Comparison of ENCODE assay signal across 1 cellular context in the genomic region with DNA sequence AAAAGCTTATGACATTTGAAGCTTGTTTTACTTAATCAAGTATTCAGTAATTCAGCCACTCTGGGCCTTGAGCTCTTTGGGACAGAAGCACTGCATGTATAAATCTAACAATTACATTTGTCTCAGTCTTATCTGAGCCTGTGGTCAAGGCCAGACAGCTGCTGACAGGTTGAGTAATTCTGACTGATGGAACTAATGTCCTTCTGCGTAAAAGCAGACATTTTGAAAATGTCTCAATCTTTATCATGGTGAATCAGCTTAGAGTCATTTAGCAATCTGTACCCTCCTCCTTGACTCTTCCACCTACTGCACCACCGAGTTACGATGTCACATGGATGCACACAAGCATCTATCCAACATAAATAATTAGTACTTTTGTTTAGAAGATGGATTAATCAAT.
TF ChIP-seq lines count a peak whose summit lies in the region.

No MANE protein-coding gene starts in this region.

TF ChIP-seq in K562, 482 proteins besides CTCF, POLR2A, EP300 and RAD21 (continued from another document and continues in another):
- TF ChIP-seq, protein P1, sequence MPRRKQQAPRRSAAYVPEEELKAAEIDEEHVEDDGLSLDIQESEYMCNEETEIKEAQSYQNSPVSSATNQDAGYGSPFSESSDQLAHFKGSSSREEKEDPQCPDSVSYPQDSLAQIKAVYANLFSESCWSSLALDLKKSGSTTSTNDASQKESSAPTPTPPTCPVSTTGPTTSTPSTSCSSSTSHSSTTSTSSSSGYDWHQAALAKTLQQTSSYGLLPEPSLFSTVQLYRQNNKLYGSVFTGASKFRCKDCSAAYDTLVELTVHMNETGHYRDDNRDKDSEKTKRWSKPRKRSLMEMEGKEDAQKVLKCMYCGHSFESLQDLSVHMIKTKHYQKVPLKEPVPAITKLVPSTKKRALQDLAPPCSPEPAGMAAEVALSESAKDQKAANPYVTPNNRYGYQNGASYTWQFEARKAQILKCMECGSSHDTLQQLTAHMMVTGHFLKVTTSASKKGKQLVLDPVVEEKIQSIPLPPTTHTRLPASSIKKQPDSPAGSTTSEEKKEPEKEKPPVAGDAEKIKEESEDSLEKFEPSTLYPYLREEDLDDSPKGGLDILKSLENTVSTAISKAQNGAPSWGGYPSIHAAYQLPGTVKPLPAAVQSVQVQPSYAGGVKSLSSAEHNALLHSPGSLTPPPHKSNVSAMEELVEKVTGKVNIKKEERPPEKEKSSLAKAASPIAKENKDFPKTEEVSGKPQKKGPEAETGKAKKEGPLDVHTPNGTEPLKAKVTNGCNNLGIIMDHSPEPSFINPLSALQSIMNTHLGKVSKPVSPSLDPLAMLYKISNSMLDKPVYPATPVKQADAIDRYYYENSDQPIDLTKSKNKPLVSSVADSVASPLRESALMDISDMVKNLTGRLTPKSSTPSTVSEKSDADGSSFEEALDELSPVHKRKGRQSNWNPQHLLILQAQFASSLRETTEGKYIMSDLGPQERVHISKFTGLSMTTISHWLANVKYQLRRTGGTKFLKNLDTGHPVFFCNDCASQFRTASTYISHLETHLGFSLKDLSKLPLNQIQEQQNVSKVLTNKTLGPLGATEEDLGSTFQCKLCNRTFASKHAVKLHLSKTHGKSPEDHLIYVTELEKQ (CRISPR knock-in tag; IDR thresholded peaks at IDR 0.05), result peak; percentile 96
- TF ChIP-seq, protein P2, sequence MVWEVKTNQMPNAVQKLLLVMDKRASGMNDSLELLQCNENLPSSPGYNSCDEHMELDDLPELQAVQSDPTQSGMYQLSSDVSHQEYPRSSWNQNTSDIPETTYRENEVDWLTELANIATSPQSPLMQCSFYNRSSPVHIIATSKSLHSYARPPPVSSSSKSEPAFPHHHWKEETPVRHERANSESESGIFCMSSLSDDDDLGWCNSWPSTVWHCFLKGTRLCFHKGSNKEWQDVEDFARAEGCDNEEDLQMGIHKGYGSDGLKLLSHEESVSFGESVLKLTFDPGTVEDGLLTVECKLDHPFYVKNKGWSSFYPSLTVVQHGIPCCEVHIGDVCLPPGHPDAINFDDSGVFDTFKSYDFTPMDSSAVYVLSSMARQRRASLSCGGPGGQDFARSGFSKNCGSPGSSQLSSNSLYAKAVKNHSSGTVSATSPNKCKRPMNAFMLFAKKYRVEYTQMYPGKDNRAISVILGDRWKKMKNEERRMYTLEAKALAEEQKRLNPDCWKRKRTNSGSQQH (CRISPR knock-in tag; IDR thresholded peaks at IDR 0.05), result peak; percentile 93
- TF ChIP-seq, protein P3, sequence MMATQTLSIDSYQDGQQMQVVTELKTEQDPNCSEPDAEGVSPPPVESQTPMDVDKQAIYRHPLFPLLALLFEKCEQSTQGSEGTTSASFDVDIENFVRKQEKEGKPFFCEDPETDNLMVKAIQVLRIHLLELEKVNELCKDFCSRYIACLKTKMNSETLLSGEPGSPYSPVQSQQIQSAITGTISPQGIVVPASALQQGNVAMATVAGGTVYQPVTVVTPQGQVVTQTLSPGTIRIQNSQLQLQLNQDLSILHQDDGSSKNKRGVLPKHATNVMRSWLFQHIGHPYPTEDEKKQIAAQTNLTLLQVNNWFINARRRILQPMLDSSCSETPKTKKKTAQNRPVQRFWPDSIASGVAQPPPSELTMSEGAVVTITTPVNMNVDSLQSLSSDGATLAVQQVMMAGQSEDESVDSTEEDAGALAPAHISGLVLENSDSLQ (IDR thresholded peaks at IDR 0.05), result peak; percentile 96
- TF ChIP-seq RCOR1 (IDR thresholded peaks at IDR 0.05; ENCODE audit: borderline replicate concordance in 1 of 2, low read depth in 2 of 2, low read length in 2 of 2) (peak; percentile 97 to 100), TCF3 (CRISPR knock-in tag; IDR thresholded peaks at IDR 0.05) (peak; percentile 96), HDAC8 (tag; IDR thresholded peaks at IDR 0.05) (no peak), FOXJ2 (tag; IDR thresholded peaks at IDR 0.05) (peak; percentile 94), PYGO2 (tag; IDR thresholded peaks at IDR 0.05) (peak; percentile 98), POLR2AphosphoS5 (IDR thresholded peaks at IDR 0.05; ENCODE audit: control insufficient read depth, insufficient read depth, low read depth, low read length) (peak; percentile 97), GATAD2B (IDR thresholded peaks at IDR 0.05; ENCODE audit: borderline replicate concordance) (peak; percentile 84), KLF6 (CRISPR knock-in tag; IDR thresholded peaks at IDR 0.05; ENCODE audit: borderline replicate concordance) (peak; percentile 66; the same call in 1 of the 2 replicates), RUNX1 (IDR thresholded peaks at IDR 0.05; ENCODE audit: low read depth) (peak; percentile 99), THRAP3 (IDR thresholded peaks at IDR 0.05; ENCODE audit: borderline replicate concordance) (no peak), STAT5A (IDR thresholded peaks at IDR 0.05; ENCODE audit: borderline replicate concordance, low read length) (peak; percentile 97), MTF1 (CRISPR knock-in tag; IDR thresholded peaks at IDR 0.05; ENCODE audit: borderline replicate concordance) (no peak), E2F3 (CRISPR knock-in tag; IDR thresholded peaks at IDR 0.05) (0 out of 2 replicates have a peak, but pooled peaks have one; percentile 39), CXXC5 (CRISPR knock-in tag; IDR thresholded peaks at IDR 0.05) (peak; percentile 96), BMI1 (IDR thresholded peaks at IDR 0.05; ENCODE audit: low read length) (no peak), DPF2 (IDR thresholded peaks at IDR 0.05) (peak; percentile 99), PTRF (tag; IDR thresholded peaks at IDR 0.05) (no peak), RBFOX2 (IDR thresholded peaks at IDR 0.05; ENCODE audit: low read depth, low read length) (no peak)
- TF ChIP-seq, protein P4, sequence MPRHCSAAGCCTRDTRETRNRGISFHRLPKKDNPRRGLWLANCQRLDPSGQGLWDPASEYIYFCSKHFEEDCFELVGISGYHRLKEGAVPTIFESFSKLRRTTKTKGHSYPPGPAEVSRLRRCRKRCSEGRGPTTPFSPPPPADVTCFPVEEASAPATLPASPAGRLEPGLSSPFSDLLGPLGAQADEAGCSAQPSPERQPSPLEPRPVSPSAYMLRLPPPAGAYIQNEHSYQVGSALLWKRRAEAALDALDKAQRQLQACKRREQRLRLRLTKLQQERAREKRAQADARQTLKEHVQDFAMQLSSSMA (CRISPR knock-in tag; IDR thresholded peaks at IDR 0.05), result no peak
- TF ChIP-seq, protein P5, sequence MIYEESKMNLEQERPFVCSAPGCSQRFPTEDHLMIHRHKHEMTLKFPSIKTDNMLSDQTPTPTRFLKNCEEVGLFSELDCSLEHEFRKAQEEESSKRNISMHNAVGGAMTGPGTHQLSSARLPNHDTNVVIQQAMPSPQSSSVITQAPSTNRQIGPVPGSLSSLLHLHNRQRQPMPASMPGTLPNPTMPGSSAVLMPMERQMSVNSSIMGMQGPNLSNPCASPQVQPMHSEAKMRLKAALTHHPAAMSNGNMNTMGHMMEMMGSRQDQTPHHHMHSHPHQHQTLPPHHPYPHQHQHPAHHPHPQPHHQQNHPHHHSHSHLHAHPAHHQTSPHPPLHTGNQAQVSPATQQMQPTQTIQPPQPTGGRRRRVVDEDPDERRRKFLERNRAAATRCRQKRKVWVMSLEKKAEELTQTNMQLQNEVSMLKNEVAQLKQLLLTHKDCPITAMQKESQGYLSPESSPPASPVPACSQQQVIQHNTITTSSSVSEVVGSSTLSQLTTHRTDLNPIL (CRISPR knock-in tag; IDR thresholded peaks at IDR 0.05), result 0 out of 2 replicates have a peak, but pooled peaks have one; percentile 68
- TF ChIP-seq, protein P6, sequence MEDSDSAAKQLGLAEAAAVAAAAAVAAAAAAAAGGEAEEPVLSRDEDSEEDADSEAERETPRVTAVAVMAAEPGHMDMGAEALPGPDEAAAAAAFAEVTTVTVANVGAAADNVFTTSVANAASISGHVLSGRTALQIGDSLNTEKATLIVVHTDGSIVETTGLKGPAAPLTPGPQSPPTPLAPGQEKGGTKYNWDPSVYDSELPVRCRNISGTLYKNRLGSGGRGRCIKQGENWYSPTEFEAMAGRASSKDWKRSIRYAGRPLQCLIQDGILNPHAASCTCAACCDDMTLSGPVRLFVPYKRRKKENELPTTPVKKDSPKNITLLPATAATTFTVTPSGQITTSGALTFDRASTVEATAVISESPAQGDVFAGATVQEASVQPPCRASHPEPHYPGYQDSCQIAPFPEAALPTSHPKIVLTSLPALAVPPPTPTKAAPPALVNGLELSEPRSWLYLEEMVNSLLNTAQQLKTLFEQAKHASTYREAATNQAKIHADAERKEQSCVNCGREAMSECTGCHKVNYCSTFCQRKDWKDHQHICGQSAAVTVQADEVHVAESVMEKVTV (CRISPR knock-in tag; IDR thresholded peaks at IDR 0.05), result peak; percentile 38; the same call in 1 of the 2 replicates
- TF ChIP-seq, protein P7, sequence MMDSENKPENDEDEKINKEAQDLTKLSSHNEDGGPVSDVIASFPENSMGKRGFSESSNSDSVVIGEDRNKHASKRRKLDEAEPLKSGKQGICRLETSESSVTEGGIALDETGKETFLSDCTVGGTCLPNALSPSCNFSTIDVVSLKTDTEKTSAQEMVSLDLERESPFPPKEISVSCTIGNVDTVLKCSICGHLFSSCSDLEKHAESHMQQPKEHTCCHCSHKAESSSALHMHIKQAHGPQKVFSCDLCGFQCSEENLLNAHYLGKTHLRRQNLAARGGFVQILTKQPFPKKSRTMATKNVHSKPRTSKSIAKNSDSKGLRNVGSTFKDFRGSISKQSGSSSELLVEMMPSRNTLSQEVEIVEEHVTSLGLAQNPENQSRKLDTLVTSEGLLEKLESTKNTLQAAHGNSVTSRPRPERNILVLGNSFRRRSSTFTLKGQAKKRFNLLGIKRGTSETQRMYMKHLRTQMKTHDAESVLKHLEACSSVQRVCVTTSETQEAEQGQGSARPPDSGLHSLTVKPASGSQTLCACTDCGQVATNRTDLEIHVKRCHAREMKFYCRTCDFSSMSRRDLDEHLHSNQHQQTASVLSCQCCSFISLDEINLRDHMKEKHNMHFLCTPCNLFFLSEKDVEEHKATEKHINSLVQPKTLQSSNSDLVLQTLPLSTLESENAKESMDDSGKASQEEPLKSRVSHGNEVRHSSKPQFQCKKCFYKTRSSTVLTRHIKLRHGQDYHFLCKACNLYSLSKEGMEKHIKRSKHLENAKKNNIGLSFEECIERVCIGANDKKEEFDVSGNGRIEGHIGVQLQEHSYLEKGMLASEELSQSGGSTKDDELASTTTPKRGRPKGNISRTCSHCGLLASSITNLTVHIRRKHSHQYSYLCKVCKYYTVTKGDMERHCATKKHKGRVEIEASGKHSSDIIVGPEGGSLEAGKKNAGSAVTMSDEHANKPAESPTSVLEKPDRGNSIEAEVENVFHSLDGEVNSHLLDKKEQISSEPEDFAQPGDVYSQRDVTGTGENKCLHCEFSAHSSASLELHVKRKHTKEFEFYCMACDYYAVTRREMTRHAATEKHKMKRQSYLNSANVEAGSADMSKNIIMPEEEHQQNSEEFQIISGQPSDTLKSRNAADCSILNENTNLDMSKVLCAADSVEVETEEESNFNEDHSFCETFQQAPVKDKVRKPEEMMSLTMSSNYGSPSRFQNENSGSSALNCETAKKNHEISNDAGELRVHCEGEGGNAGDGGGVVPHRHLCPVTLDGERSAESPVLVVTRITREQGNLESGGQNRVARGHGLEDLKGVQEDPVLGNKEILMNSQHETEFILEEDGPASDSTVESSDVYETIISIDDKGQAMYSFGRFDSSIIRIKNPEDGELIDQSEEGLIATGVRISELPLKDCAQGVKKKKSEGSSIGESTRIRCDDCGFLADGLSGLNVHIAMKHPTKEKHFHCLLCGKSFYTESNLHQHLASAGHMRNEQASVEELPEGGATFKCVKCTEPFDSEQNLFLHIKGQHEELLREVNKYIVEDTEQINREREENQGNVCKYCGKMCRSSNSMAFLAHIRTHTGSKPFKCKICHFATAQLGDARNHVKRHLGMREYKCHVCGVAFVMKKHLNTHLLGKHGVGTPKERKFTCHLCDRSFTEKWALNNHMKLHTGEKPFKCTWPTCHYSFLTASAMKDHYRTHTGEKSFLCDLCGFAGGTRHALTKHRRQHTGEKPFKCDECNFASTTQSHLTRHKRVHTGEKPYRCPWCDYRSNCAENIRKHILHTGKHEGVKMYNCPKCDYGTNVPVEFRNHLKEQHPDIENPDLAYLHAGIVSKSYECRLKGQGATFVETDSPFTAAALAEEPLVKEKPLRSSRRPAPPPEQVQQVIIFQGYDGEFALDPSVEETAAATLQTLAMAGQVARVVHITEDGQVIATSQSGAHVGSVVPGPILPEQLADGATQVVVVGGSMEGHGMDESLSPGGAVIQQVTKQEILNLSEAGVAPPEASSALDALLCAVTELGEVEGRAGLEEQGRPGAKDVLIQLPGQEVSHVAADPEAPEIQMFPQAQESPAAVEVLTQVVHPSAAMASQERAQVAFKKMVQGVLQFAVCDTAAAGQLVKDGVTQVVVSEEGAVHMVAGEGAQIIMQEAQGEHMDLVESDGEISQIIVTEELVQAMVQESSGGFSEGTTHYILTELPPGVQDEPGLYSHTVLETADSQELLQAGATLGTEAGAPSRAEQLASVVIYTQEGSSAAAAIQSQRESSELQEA (IDR thresholded peaks at IDR 0.05; ENCODE audit: low read depth), result no peak
- TF ChIP-seq, protein P8, sequence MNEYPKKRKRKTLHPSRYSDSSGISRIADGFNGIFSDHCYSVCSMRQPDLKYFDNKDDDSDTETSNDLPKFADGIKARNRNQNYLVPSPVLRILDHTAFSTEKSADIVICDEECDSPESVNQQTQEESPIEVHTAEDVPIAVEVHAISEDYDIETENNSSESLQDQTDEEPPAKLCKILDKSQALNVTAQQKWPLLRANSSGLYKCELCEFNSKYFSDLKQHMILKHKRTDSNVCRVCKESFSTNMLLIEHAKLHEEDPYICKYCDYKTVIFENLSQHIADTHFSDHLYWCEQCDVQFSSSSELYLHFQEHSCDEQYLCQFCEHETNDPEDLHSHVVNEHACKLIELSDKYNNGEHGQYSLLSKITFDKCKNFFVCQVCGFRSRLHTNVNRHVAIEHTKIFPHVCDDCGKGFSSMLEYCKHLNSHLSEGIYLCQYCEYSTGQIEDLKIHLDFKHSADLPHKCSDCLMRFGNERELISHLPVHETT (CRISPR knock-in tag; conservative IDR thresholded peaks at IDR 0.05 in 1 of 2, IDR thresholded peaks at IDR 0.05 in 1 of 2), result peak in 1 of 2 experiments; percentile 95; a peak in 2 of 4 replicates
- TF ChIP-seq, protein P9, sequence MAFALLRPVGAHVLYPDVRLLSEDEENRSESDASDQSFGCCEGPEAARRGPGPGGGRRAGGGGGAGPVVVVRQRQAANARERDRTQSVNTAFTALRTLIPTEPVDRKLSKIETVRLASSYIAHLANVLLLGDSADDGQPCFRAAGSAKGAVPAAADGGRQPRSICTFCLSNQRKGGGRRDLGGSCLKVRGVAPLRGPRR (CRISPR knock-in tag; IDR thresholded peaks at IDR 0.05), result no peak
